In the genomic region with DNA sequence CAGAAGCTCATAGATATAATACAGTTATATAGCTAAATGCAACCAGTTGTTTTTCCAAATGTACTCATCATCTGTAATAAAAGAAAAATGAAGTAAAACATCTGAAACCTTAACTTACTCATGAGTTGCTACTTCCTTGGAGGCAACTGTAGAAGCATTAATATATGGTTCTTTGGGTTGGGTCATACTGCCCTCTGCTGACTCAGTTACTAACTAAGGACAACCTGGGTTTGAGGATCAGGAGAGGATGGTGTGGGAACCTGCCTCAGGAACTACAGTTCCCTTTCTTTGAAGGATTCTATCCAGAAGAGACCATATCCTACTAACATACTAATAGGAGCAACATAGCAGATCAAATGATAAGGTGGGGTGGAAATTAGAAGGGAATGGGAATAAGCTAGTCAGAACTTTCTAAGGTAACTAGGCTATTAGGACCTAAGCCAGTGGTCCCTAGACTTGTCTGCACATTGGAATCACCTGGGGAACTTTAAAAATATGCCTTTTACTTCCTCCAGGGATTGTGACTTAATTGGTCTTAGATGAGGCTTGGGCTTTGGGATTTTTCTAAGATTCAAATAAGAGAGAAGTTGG, we compare ENCODE assay signal across 8 cellular contexts. TPM values are rescaled to one million over a fixed set of nuclear protein-coding genes. Genes with fewer than 3 reads are reported as not detected.
DNase-seq lines count a peak whose midpoint lies in the region; ATAC-seq, FAIRE-seq and TF ChIP-seq lines count a peak whose summit lies in the region.

No MANE protein-coding gene starts in this region.

- H3K9me3 Mint-ChIP-seq in MCF 10A (ENCODE audit: unreplicated experiment) = no peaks in the 10 kb centered on the region

- BruUV-seq in MCF 10A (replicated peaks; lab: Mats Ljungman, UMichigan) = no TSS peak

- no peak overlapping the region for H3K27ac ChIP-seq in breast epithelium
- H3K27ac ChIP-seq in left lung = no peak overlapping the region

- no peak for TF ChIP-seq POLR2A in breast epithelium (IDR thresholded peaks at IDR 0.05)

- H3K36me3 Mint-ChIP-seq in MCF 10A (ENCODE audit: insufficient read depth, unreplicated experiment) = peaks cover 90% of the 10 kb centered on the region

- ATAC-seq in left lung (peak; percentile 90), HG02759 (IDR thresholded peaks at IDR 0.05; ENCODE audit: unreplicated experiment) (no peak)

- peaks cover 8% of the 10 kb centered on the region for H3K4me1 Mint-ChIP-seq in MCF 10A (ENCODE audit: insufficient read depth, unreplicated experiment)

- intact Hi-C loops in MCF 10A (cut with micrococcal nuclease) (loop anchor here (1.0 to 5.0 kb wide), 3 partner anchors 81 to 279 kb away; a partner anchor contains a TSS), breast epithelium (cut with DNase I; ENCODE audit: low total_unique reads) (no loop called here), left lung (cut with DNase I) (loop anchor here in 1 of 2 donors (10.0 kb wide), 1 partner anchor 76 kb away; no protein-coding TSS in a partner anchor)

- H3K4me3 ChIP-seq in breast epithelium (no peak overlapping the region), bronchial epithelial cell (ENCODE audit: low read depth, low read length) (no peak overlapping the region), left lung (no peak overlapping the region)

- peak overlapping the region; percentile 2 for H3K27ac Mint-ChIP-seq in MCF 10A (ENCODE audit: low read depth, unreplicated experiment)

- H3K9me3 ChIP-seq in breast epithelium = no peaks in the 10 kb centered on the region
- no peaks in the 10 kb centered on the region for H3K9me3 ChIP-seq in left lung

- TF ChIP-seq CTCF in MCF 10A (IDR thresholded peaks at IDR 0.05; ENCODE audit: unreplicated experiment) (peak; percentile 53), breast epithelium (IDR thresholded peaks at IDR 0.05) (peak in 1 of 3 donors; percentile 24), bronchial epithelial cell (IDR thresholded peaks at IDR 0.05; ENCODE audit: insufficient read depth, low read length, severe bottlenecking) (peak; percentile 58), left lung (IDR thresholded peaks at IDR 0.05) (peak in 1 of 2 donors; percentile 38)

- CTCF ChIA-PET in MCF 10A (lab: Yijun Ruan, JAX) (interaction anchor here (0.6 to 5.4 kb wide), 29 partner anchors 9 to 320 kb away, joined by 3 to 60 read pairs (median 4); a partner anchor contains a TSS), HEK293T (lab: Yijun Ruan, JAX) (interaction anchor here (0.6 to 1.5 kb wide), 10 partner anchors 9 to 337 kb away, joined by 3 to 7 read pairs (median 3); a partner anchor contains a TSS)

- no peak overlapping the region for H3K4me3 Mint-ChIP-seq in MCF 10A (ENCODE audit: unreplicated experiment)

- H3K27me3 ChIP-seq in breast epithelium (no peaks in the 10 kb centered on the region), bronchial epithelial cell (ENCODE audit: control insufficient read depth, insufficient read depth, low read length) (no peaks in the 10 kb centered on the region), left lung (no peaks in the 10 kb centered on the region)

- no peak for FAIRE-seq in bronchial epithelial cell (lab: Jason Lieb, UNC)

- H3K4me1 ChIP-seq in breast epithelium = no peaks in the 10 kb centered on the region
- no peaks in the 10 kb centered on the region for H3K4me1 ChIP-seq in left lung

- no peaks in the 10 kb centered on the region for H3K27me3 Mint-ChIP-seq in MCF 10A (ENCODE audit: insufficient read depth, unreplicated experiment)

- H3K36me3 ChIP-seq in breast epithelium (no peaks in the 10 kb centered on the region), bronchial epithelial cell (ENCODE audit: control insufficient read depth, insufficient read depth, low read length) (peaks cover 11% of the 10 kb centered on the region), left lung (peaks cover 0 to 79% of the 10 kb centered on the region in 2 donors)

- POLR2A ChIA-PET in MCF 10A (lab: Yijun Ruan, JAX) (interaction anchor here (0.6 to 2.7 kb wide), 15 partner anchors 12 to 276 kb away, joined by 3 to 14 read pairs (median 4); a partner anchor contains a TSS), HEK293T (lab: Yijun Ruan, JAX) (interaction anchor here (1.5 kb wide), 1 partner anchor 91 kb away, joined by 4 read pairs; no protein-coding TSS in a partner anchor)

- peak; percentile 65 for DNase-seq in MCF 10A (ENCODE audit: unreplicated experiment)
- no peak for DNase-seq in breast epithelium (ENCODE audit: low spot score in 2 of 2)
- peak; percentile 59 for DNase-seq in HEK293T (ENCODE audit: extremely low spot score)
- peak; percentile 91 for DNase-seq in OCI-M1 (lab: John Stamatoyannopoulos, UW)
- DNase-seq in bronchial epithelial cell (ENCODE audit: low read depth) = peak; percentile 64
- no peak for DNase-seq in left lung
- no peak for DNase-seq in cortex of kidney (lab: John Stamatoyannopoulos, UW)

TF ChIP-seq in HEK293T, 16 proteins besides CTCF, POLR2A, EP300 and RAD21:
- TF ChIP-seq ZNF384 (IDR thresholded peaks at IDR 0.05) = no peak
- no peak for TF ChIP-seq NFRKB (IDR thresholded peaks at IDR 0.05)
- no peak for TF ChIP-seq BHLHE40 (IDR thresholded peaks at IDR 0.05; ENCODE audit: borderline replicate concordance)
- TF ChIP-seq, protein P1, sequence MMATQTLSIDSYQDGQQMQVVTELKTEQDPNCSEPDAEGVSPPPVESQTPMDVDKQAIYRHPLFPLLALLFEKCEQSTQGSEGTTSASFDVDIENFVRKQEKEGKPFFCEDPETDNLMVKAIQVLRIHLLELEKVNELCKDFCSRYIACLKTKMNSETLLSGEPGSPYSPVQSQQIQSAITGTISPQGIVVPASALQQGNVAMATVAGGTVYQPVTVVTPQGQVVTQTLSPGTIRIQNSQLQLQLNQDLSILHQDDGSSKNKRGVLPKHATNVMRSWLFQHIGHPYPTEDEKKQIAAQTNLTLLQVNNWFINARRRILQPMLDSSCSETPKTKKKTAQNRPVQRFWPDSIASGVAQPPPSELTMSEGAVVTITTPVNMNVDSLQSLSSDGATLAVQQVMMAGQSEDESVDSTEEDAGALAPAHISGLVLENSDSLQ (IDR thresholded peaks at IDR 0.05) = no peak
- TF ChIP-seq CTBP1 (IDR thresholded peaks at IDR 0.05; ENCODE audit: borderline replicate concordance) = no peak
- no peak for TF ChIP-seq TARDBP (IDR thresholded peaks at IDR 0.05)
- TF ChIP-seq ELF4 (IDR thresholded peaks at IDR 0.05) = no peak
- no peak for TF ChIP-seq HDGF (IDR thresholded peaks at IDR 0.05; ENCODE audit: borderline replicate concordance)
- TF ChIP-seq FOXK2 (IDR thresholded peaks at IDR 0.05) = no peak
- no peak for TF ChIP-seq SUZ12 (IDR thresholded peaks at IDR 0.05)
- no peak for TF ChIP-seq ARNT (IDR thresholded peaks at IDR 0.05)
- TF ChIP-seq FOXM1 (IDR thresholded peaks at IDR 0.05; ENCODE audit: borderline replicate concordance) = no peak
- no peak for TF ChIP-seq LEF1 (IDR thresholded peaks at IDR 0.05; ENCODE audit: borderline replicate concordance)
- TF ChIP-seq FOXA1 (IDR thresholded peaks at IDR 0.05) = no peak
- no peak for TF ChIP-seq SP1 (IDR thresholded peaks at IDR 0.05)

RNA-seq across cellular contexts. Expression of a gene that starts 20.7 kb away (rescaled TPM):
- total RNA-seq in MCF 10A (2022) (50.7 and 55.3 TPM in 2 replicates), breast epithelium (10 to 100 TPM; 28.2 to 38.3 (median 32.2) TPM), bronchial epithelial cell (33.2 and 35.7 TPM in 2 replicates), left lung (10 to 100 TPM; 33.0 to 36.8 TPM)

RNA-seq across cellular contexts. Expression of a gene that starts 20.8 kb away (rescaled TPM):
- total RNA-seq in MCF 10A (2022) = 11.9 and 15.0 TPM in 2 replicates
- total RNA-seq in breast epithelium = 10 to 100 TPM; 23.4 to 81.0 (median 33.4) TPM
- total RNA-seq in bronchial epithelial cell = 14.2 and 25.0 TPM in 2 replicates
- total RNA-seq in left lung = 10 to 100 TPM; 12.3 to 28.4 TPM

RNA-seq across cellular contexts. Expression of a gene that starts 51.9 kb away (rescaled TPM):
- total RNA-seq in MCF 10A (2022) = 18.3 and 29.0 TPM in 2 replicates
- total RNA-seq in breast epithelium = 10 to 100 TPM in 2 of 3 donors, 1 to 10 TPM in 1; 3.5 to 11.6 (median 10.8) TPM
- 10.5 and 19.0 TPM in 2 replicates for total RNA-seq in bronchial epithelial cell
- total RNA-seq in left lung = 10 to 100 TPM; 16.6 to 17.1 TPM

Comparison
In these comparisons a context has a peak if more than half of its experiments do, and no peak if none do; other contexts are left out.
1. DNase-seq: peak in MCF 10A (single experiment), HEK293T (single experiment), OCI-M1 (single experiment) and bronchial epithelial cell (single experiment); none in breast epithelium (0 of 2), left lung (0 of 2) and cortex of kidney (single experiment).